In the genomic region with DNA sequence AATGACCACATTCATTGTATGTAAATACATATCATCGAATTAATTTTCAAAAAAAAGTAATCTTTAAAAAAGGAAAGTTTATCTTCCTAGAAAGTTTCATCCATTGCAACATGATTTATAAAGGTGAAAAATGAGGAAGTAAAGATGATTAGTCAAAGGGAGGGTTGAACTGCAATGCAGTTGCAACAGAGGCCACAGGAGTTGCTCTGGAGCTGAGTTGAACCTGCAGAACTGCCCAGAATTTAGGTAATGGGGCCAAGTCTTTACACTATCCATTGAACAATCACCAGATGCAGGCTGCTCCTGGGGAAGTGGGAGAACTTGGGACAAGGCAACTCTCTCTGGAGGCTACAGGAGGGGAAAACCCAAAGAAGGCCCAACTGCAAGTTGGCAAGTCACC, we compare ENCODE assay signal across 1 cellular context.
TF ChIP-seq lines count a peak whose summit lies in the region.

No MANE protein-coding gene starts in this region.

TF ChIP-seq in K562, 482 proteins besides CTCF, POLR2A, EP300 and RAD21:
- no peak for TF ChIP-seq POLR2B (IDR thresholded peaks at IDR 0.05; ENCODE audit: low read depth, partially characterized antibody)
- TF ChIP-seq, protein P1, sequence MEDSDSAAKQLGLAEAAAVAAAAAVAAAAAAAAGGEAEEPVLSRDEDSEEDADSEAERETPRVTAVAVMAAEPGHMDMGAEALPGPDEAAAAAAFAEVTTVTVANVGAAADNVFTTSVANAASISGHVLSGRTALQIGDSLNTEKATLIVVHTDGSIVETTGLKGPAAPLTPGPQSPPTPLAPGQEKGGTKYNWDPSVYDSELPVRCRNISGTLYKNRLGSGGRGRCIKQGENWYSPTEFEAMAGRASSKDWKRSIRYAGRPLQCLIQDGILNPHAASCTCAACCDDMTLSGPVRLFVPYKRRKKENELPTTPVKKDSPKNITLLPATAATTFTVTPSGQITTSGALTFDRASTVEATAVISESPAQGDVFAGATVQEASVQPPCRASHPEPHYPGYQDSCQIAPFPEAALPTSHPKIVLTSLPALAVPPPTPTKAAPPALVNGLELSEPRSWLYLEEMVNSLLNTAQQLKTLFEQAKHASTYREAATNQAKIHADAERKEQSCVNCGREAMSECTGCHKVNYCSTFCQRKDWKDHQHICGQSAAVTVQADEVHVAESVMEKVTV (CRISPR knock-in tag; IDR thresholded peaks at IDR 0.05), result no peak
- TF ChIP-seq ZNF766 (CRISPR knock-in tag; conservative IDR thresholded peaks at IDR 0.05), result peak; percentile 72
- no peak for TF ChIP-seq TARDBP (IDR thresholded peaks at IDR 0.05)
- peak; percentile 37 to 45; a peak in 1 of 4 replicates for TF ChIP-seq TRIM24 (IDR thresholded peaks at IDR 0.05)
- TF ChIP-seq MEIS2 (IDR thresholded peaks at IDR 0.05; ENCODE audit: partially characterized antibody), result peak; percentile 51
- TF ChIP-seq CEBPG (CRISPR knock-in tag; IDR thresholded peaks at IDR 0.05), result peak; percentile 47; the same call in 1 of the 2 replicates
- peak; percentile 54 to 78 for TF ChIP-seq CEBPG (tag; conservative IDR thresholded peaks at IDR 0.05 in 1 of 2, IDR thresholded peaks at IDR 0.05 in 1 of 2)
- TF ChIP-seq, protein P2, sequence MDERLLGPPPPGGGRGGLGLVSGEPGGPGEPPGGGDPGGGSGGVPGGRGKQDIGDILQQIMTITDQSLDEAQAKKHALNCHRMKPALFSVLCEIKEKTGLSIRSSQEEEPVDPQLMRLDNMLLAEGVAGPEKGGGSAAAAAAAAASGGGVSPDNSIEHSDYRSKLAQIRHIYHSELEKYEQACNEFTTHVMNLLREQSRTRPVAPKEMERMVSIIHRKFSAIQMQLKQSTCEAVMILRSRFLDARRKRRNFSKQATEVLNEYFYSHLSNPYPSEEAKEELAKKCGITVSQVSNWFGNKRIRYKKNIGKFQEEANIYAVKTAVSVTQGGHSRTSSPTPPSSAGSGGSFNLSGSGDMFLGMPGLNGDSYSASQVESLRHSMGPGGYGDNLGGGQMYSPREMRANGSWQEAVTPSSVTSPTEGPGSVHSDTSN (CRISPR knock-in tag; IDR thresholded peaks at IDR 0.05; ENCODE audit: low read depth), result no peak
- TF ChIP-seq, protein P2 (tag; conservative IDR thresholded peaks at IDR 0.05; ENCODE audit: low read depth), result peak; percentile 55
- peak; percentile 74 for TF ChIP-seq CEBPB (tag; IDR thresholded peaks at IDR 0.05)
TF ChIP-seq in K562: peak in this region for 6.
